Comparison of ENCODE assay signal across 1 cellular context in genomic region chr9:6078382-6079105, GRCh38.
TF ChIP-seq lines count a peak whose summit lies in the region.

No MANE protein-coding gene starts in this region.

TF ChIP-seq in H1, 55 proteins besides CTCF, POLR2A, EP300 and RAD21:
- TF ChIP-seq SRF (IDR thresholded peaks at IDR 0.05; ENCODE audit: low read depth, low read length), result peak; percentile 84; the same call in 1 of the 2 replicates
- no peak for TF ChIP-seq RNF2 (IDR thresholded peaks at IDR 0.05; ENCODE audit: borderline replicate concordance, low read depth, low read length, missing control alignments, poor library complexity, severe bottlenecking)
- peak; percentile 16; the same call in 1 of the 2 replicates for TF ChIP-seq TBP (IDR thresholded peaks at IDR 0.05; ENCODE audit: low read depth, low read length)
- no peak for TF ChIP-seq SP2 (IDR thresholded peaks at IDR 0.05; ENCODE audit: low read length)
- TF ChIP-seq RXRA (IDR thresholded peaks at IDR 0.05; ENCODE audit: insufficient read depth, low read depth, low read length), result no peak
- TF ChIP-seq JUN (IDR thresholded peaks at IDR 0.05; ENCODE audit: low read depth, low read length), result no peak
